Comparison of ENCODE assay signal across 8 cellular contexts in the genomic region with DNA sequence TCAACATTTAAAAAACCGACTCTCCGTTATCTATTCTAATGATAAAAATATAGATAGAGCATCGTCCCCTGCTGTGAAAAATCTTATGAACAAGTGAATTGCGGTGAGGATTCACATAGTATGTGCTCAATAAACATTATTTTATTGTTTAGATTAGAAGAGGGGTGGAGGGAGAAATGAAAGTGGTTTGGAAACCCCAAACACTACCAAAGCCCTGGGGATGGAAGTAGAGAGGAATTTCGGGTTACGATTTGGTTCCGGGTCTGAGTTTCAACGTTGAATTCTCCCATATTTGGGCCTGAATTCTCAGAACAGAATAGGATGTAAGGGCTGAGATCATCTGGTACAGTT. TPM values are rescaled to one million over a fixed set of nuclear protein-coding genes. Genes with fewer than 3 reads are reported as not detected.
DNase-seq lines count a peak whose midpoint lies in the region; ATAC-seq and TF ChIP-seq lines count a peak whose summit lies in the region.

No MANE protein-coding gene starts in this region.

- peaks cover 40% of the 10 kb centered on the region for H3K79me2 ChIP-seq in fibroblast of lung (ENCODE audit: control insufficient read depth, insufficient read depth, low read length)

- H3K4me3 ChIP-seq in SJSA1 (peak overlapping the region; percentile 74), fibroblast of lung (replicated peaks in 1 of 4; ENCODE audit: control extremely low read depth in 1 of 4, insufficient read depth in 1 of 4, low read depth in 3 of 4, low read length in 4 of 4) (peak overlapping the region; percentile 22 to 91 (median 54)), psoas muscle (peak overlapping the region; percentile 98)

- H3K36me3 ChIP-seq in ES-I3 (ENCODE audit: insufficient read depth, low read length) (no peaks in the 10 kb centered on the region), SJSA1 (peaks cover 25% of the 10 kb centered on the region), fibroblast of lung (ENCODE audit: control insufficient read depth, insufficient read depth, low read length) (no peaks in the 10 kb centered on the region), psoas muscle (ENCODE audit: insufficient read depth in 1 of 2, low read depth in 1 of 2) (peaks cover 0 to 16% of the 10 kb centered on the region in 2 donors)

- H3K9me3 ChIP-seq in ES-I3 (ENCODE audit: control insufficient read depth, insufficient read depth, low read length), result no peaks in the 10 kb centered on the region
- no peaks in the 10 kb centered on the region for H3K9me3 ChIP-seq in SJSA1 (replicated peaks)
- H3K9me3 ChIP-seq in fibroblast of lung (ENCODE audit: control insufficient read depth, insufficient read depth, low read depth, low read length), result no peaks in the 10 kb centered on the region
- no peaks in the 10 kb centered on the region for H3K9me3 ChIP-seq in psoas muscle

- peak overlapping the region; percentile 56 for H2AFZ ChIP-seq in fibroblast of lung (ENCODE audit: low read length)

- 10 to 11% (median 10%) methylated on average over 8 of the region's 8 CpGs for WGBS in psoas muscle, 3 donors

- DNase-seq in SJSA1 (ENCODE audit: low read depth in 1 of 2, low spot score in 2 of 2) (no peak), fibroblast of lung (ENCODE audit: low read depth in 2 of 2) (no peak), psoas muscle (no peak), NCI-H82 (lab: John Stamatoyannopoulos, UW) (no peak), posterior cingulate gyrus (no peak)

- intact Hi-C loops in psoas muscle (cut with DNase I) (loop anchor here in 1 of 2 donors (5.0 kb wide), 1 partner anchor 45 kb away; the partner anchor contains the start of gene FAM76A), posterior cingulate gyrus (cut with DNase I) (loop anchor here (2.0 kb wide), 1 partner anchor 58 kb away; the partner anchor contains the start of gene PPP1R8)

- H3K27me3 ChIP-seq in SJSA1 (replicated peaks) (no peaks in the 10 kb centered on the region), fibroblast of lung (ENCODE audit: control insufficient read depth, insufficient read depth, low read length) (no peaks in the 10 kb centered on the region), psoas muscle (ENCODE audit: insufficient read depth in 3 of 3, low read length in 2 of 3) (no peaks in the 10 kb centered on the region)

- no peak for TF ChIP-seq CTCF in fibroblast of lung (conservative IDR thresholded peaks at IDR 0.05 in 1 of 2, IDR thresholded peaks at IDR 0.05 in 1 of 2; ENCODE audit: low read depth in 1 of 2, low read length in 2 of 2)
- TF ChIP-seq CTCF in psoas muscle (IDR thresholded peaks at IDR 0.05), result no peak

- H3K9ac ChIP-seq in ES-I3 (ENCODE audit: low read depth, low read length) (peak overlapping the region; percentile 93), fibroblast of lung (ENCODE audit: insufficient read depth, low read length) (peak overlapping the region; percentile 17)

- ATAC-seq in psoas muscle, result no peak
- no peak for ATAC-seq in GM21723 (IDR thresholded peaks at IDR 0.05; ENCODE audit: unreplicated experiment)
- no peak for ATAC-seq in HG02884 (IDR thresholded peaks at IDR 0.05; ENCODE audit: unreplicated experiment)

- H3K4me1 ChIP-seq in ES-I3 (ENCODE audit: insufficient read depth, low read length) (peaks cover 9% of the 10 kb centered on the region; the same call in 1 of the 2 replicates), SJSA1 (replicated peaks) (peaks cover 3% of the 10 kb centered on the region; the same call in 1 of the 2 replicates), fibroblast of lung (ENCODE audit: control insufficient read depth, extremely low read depth, insufficient read depth, low read length) (no peaks in the 10 kb centered on the region), psoas muscle (peaks cover 20% of the 10 kb centered on the region)

- H3K27ac ChIP-seq in SJSA1, result peak overlapping the region; percentile 74
- peak overlapping the region; percentile 64 for H3K27ac ChIP-seq in fibroblast of lung (ENCODE audit: insufficient read depth, low read length)
- H3K27ac ChIP-seq in psoas muscle, result peak overlapping the region; percentile 95

- peak overlapping the region; percentile 53 for H3K4me2 ChIP-seq in fibroblast of lung (ENCODE audit: extremely low read depth, insufficient read depth, low read length)

- H4K20me1 ChIP-seq in fibroblast of lung (ENCODE audit: control insufficient read depth, extremely low read depth, insufficient read depth, low read length), result no peaks in the 10 kb centered on the region

RNA-seq across cellular contexts. Expression of gene STX12, which starts 0.5 kb away (rescaled TPM):
- total RNA-seq in SJSA1 (2014; rRNA removed; shearing (Covaris generic)), result 67.5 and 76.5 TPM in 2 replicates
- 60.8 and 62.1 TPM in 2 replicates for total RNA-seq in fibroblast of lung
- polyA plus RNA-seq in fibroblast of lung, result 36.0 and 76.7 TPM in 2 replicates
- 28.5 and 56.0 TPM in 2 replicates for polyA plus RNA-seq in fibroblast of lung (2012)
- polyA minus RNA-seq in fibroblast of lung (ENCODE audit: low replicate concordance), result 8.1 and 24.2 TPM in 2 replicates
- total RNA-seq in psoas muscle, result 10 to 100 TPM; 19.5 to 33.6 (median 28.9) TPM
- 10 to 100 TPM; 14.5 to 24.7 (median 21.0) TPM for polyA plus RNA-seq in psoas muscle

RNA-seq across cellular contexts. Expression of gene FAM76A, which starts 46.8 kb away (rescaled TPM):
- 12.5 and 12.7 TPM in 2 replicates for total RNA-seq in SJSA1 (2014; rRNA removed; shearing (Covaris generic))
- total RNA-seq in fibroblast of lung, result 13.1 and 17.5 TPM in 2 replicates
- polyA plus RNA-seq in fibroblast of lung, result 9.2 and 13.5 TPM in 2 replicates
- 6.3 and 9.2 TPM in 2 replicates for polyA plus RNA-seq in fibroblast of lung (2012)
- 2.0 and 9.5 TPM in 2 replicates for polyA minus RNA-seq in fibroblast of lung (ENCODE audit: low replicate concordance)
- total RNA-seq in psoas muscle, result 10 to 100 TPM in 1 of 4 donors, 1 to 10 TPM in 3; 7.6 to 10.7 (median 9.3) TPM
- polyA plus RNA-seq in psoas muscle, result 1 to 10 TPM; 2.7 to 6.7 (median 3.3) TPM

RNA-seq across cellular contexts. Expression of gene PPP1R8, which starts 58.0 kb away (rescaled TPM):
- total RNA-seq in SJSA1 (2014; rRNA removed; shearing (Covaris generic)), result 33.5 and 60.0 TPM in 2 replicates
- total RNA-seq in fibroblast of lung (48.9 and 50.6 TPM in 2 replicates), psoas muscle (10 to 100 TPM; 20.6 to 28.2 (median 24.5) TPM)
- polyA plus RNA-seq in fibroblast of lung (42.2 and 49.8 TPM in 2 replicates), psoas muscle (10 to 100 TPM; 18.5 to 46.1 (median 32.4) TPM)
- polyA plus RNA-seq in fibroblast of lung (2012), result 32.2 and 43.3 TPM in 2 replicates
- 32.5 and 74.8 TPM in 2 replicates for polyA minus RNA-seq in fibroblast of lung (ENCODE audit: low replicate concordance)
